In genomic region chr12:100867639-100868393, GRCh38 we compare ENCODE assay signal across 20 cellular contexts.
"Had no signal": no experiment of that assay in that cellular context is flagged by ENCODE, and none has a peak within 500 bp of the region (broad histone marks: within the 10 kb centered on the region; RNA-seq: fewer than 3 reads in every experiment).

No MANE protein-coding gene starts in this region.

- H3K36me3 Mint-ChIP-seq: activated naive CD8-positive, alpha-beta T cell had no signal

- H3K27ac ChIP-seq: brain microvascular endothelial cell, esophagus muscularis mucosa, ovary, testis, upper lobe of right lung had no signal

- ATAC-seq: left ventricle myocardium superior; stimulated activated naive CD8-positive, alpha-beta T cell treated with anti-CD3 and anti-CD28 coated beads, Interleukin-15, amount 100 ng/mL, for 72 hours; upper lobe of right lung had no signal

- H3K4me3 Mint-ChIP-seq: activated naive CD8-positive, alpha-beta T cell; activated T-cell treated with anti-CD3 and anti-CD28 coated beads, Interleukin-2, amount 50 U/mL, for 24 hours; endodermal cell; neural crest cell; stimulated activated naive CD8-positive, alpha-beta T cell treated with anti-CD3 and anti-CD28 coated beads, Interleukin-15, amount 100 ng/mL, for 72 hours; T-helper 2 cell treated with Interferon-gamma antibody and Interleukin-4, amounts not matched to agents 5 μg/mL and 100 μg/mL, for 36 hours had no signal

- FAIRE-seq: islet of Langerhans had no signal

- H3K27me3 Mint-ChIP-seq: activated naive CD8-positive, alpha-beta T cell; activated T-cell treated with anti-CD3 and anti-CD28 coated beads, Interleukin-2, amount 50 U/mL, for 24 hours; stimulated activated naive CD8-positive, alpha-beta T cell treated with anti-CD3 and anti-CD28 coated beads, Interleukin-15, amount 100 ng/mL, for 72 hours had no signal

- H3K9me3 ChIP-seq: ovary, testis, upper lobe of right lung had no signal

- H3K36me3 ChIP-seq: brain microvascular endothelial cell, esophagus muscularis mucosa, ovary, upper lobe of right lung had no signal

- H3K27ac Mint-ChIP-seq: activated naive CD8-positive, alpha-beta T cell; activated T-cell treated with anti-CD3 and anti-CD28 coated beads, Interleukin-2, amount 50 U/mL, for 24 hours; endodermal cell; stimulated activated naive CD8-positive, alpha-beta T cell treated with anti-CD3 and anti-CD28 coated beads, Interleukin-15, amount 100 ng/mL, for 72 hours; T-helper 2 cell treated with Interferon-gamma antibody and Interleukin-4, amounts not matched to agents 5 μg/mL and 100 μg/mL, for 36 hours had no signal

- H3K4me1 ChIP-seq: esophagus muscularis mucosa, testis, upper lobe of right lung had no signal

- H3K27me3 ChIP-seq: brain microvascular endothelial cell, esophagus muscularis mucosa, ovary, testis, upper lobe of right lung had no signal

- H3K4me1 Mint-ChIP-seq: neural crest cell; stimulated activated naive CD8-positive, alpha-beta T cell treated with anti-CD3 and anti-CD28 coated beads, Interleukin-15, amount 100 ng/mL, for 72 hours had no signal

- DNase-seq: activated CD4-positive, alpha-beta T cell treated with anti-CD3 and anti-CD28 coated beads, Interleukin-2, amount 50 U/mL, for 4 hours; activated CD4-positive, CD25-positive, alpha-beta regulatory T cell treated with anti-CD3 and anti-CD28 coated beads, Interleukin-2, amount 50 U/mL, for 72 hours; activated effector memory CD4-positive, alpha-beta T cell treated with Interleukin-2 at 50 U/mL for 16 hours; activated T-cell treated with anti-CD3 and anti-CD28 coated beads, Interleukin-2, amount 50 U/mL, for 24 hours; amygdala; brain microvascular endothelial cell; cerebellar nuclear complex; dermis blood vessel endothelial cell; endodermal cell; left ventricle myocardium superior; ovary; stimulated activated CD4-positive, alpha-beta T cell treated with anti-CD3 and anti-CD28 coated beads, Interleukin-4, amount 100 ng/mL, for 4 hours; stimulated activated naive CD8-positive, alpha-beta T cell treated with anti-CD3 and anti-CD28 coated beads, Interleukin-15, amount 100 ng/mL, for 72 hours; testis; upper lobe of right lung had no signal

- H3K4me3 ChIP-seq: esophagus muscularis mucosa, ovary, testis, upper lobe of right lung had no signal

- H3K9me3 Mint-ChIP-seq: endodermal cell; neural crest cell; T-helper 2 cell treated with Interferon-gamma antibody and Interleukin-4, amounts not matched to agents 5 μg/mL and 100 μg/mL, for 36 hours had no signal
